Comparison of ENCODE assay signal across 10 cellular contexts in genomic region chr7:99637414-99637813, GRCh38. TPM values are rescaled to one million over a fixed set of nuclear protein-coding genes. Genes with fewer than 3 reads are reported as not detected.
DNase-seq lines count a peak whose midpoint lies in the region; ATAC-seq, FAIRE-seq and TF ChIP-seq lines count a peak whose summit lies in the region.
"Not testable (repeated sequence)": the region's sequence is repeated elsewhere in the genome, so short reads cannot be mapped to it uniquely, and the experiment has no call there.
"Had no signal": no experiment of that assay in that cellular context is flagged by ENCODE, and none has a peak within 500 bp of the region (broad histone marks: within the 10 kb centered on the region; RNA-seq: fewer than 3 reads in every experiment).

No MANE protein-coding gene starts in this region.

- not testable (repeated sequence) for H3K36me3 ChIP-seq in K562 (ENCODE audit: control insufficient read depth, insufficient read depth, low read length); HepG2 (replicated peaks in 1 of 2; ENCODE audit: control insufficient read depth in 1 of 2, insufficient read depth in 2 of 2, low read length in 2 of 2)

- H3K4me1 ChIP-seq in K562 (replicated peaks in 1 of 2; ENCODE audit: control insufficient read depth in 2 of 2, insufficient read depth in 2 of 2, low read length in 2 of 2); HepG2 (ENCODE audit: insufficient read depth, low read length): not testable (repeated sequence)

- H3K9ac ChIP-seq in K562 (ENCODE audit: insufficient read depth in 1 of 2, low read depth in 2 of 2, low read length in 2 of 2); HepG2 (ENCODE audit: insufficient read depth, low read depth, low read length): not testable (repeated sequence)

- not testable (repeated sequence) for H2AFZ ChIP-seq in K562 (ENCODE audit: low read depth, low read length); HepG2 (ENCODE audit: low read length)

- H3K9me3 ChIP-seq in K562 (replicated peaks; ENCODE audit: control insufficient read depth, insufficient read depth, low read depth, low read length); HepG2 (ENCODE audit: low read length): not testable (repeated sequence)

- not testable (repeated sequence) for H3K27me3 ChIP-seq in HL-60 (ENCODE audit: insufficient read depth, poor library complexity, severe bottlenecking); K562 (ENCODE audit: control insufficient read depth in 2 of 2, insufficient read depth in 2 of 2, low read length in 2 of 2); HepG2 (ENCODE audit: control insufficient read depth in 1 of 2, insufficient read depth in 2 of 2, low read length in 2 of 2)

- not testable (repeated sequence) for H3K4me2 ChIP-seq in K562 (ENCODE audit: insufficient read depth, low read length); HepG2 (ENCODE audit: low read depth, low read length)

- H3K79me2 ChIP-seq in K562 (ENCODE audit: control insufficient read depth, insufficient read depth, low read length); HepG2 (ENCODE audit: insufficient read depth, low read length): not testable (repeated sequence)

- 61% methylated on average over 2 of the region's 2 CpGs for WGBS in K562 (ENCODE audit: insufficient coverage, low coverage, missing lambda C conversion rate)
- 98% methylated on average over 2 of the region's 2 CpGs for WGBS in HepG2 (ENCODE audit: low lambda C conversion rate)

- in situ Hi-C loops in K562 (cut with MboI) = not testable (repeated sequence)
- in situ Hi-C loops in HepG2 (cut with HindIII; ENCODE audit: extremely low pct_ligation_motif_present, low pct_unique_long_range_greater_than_20kb) = loop anchor here (10.0 kb wide), 1 partner anchor 267 kb away; no protein-coding TSS in a partner anchor

- not testable (repeated sequence) for FAIRE-seq in K562 (lab: Jason Lieb, UNC); HepG2 (lab: Jason Lieb, UNC)

- H3K27ac Mint-ChIP-seq in T-cell = peak overlapping the region; percentile 8 to 15
- peak overlapping the region; percentile 97 for H3K27ac Mint-ChIP-seq in activated T-cell treated with anti-CD3 and anti-CD28 coated beads, Interleukin-2, amount 50 U/mL, for 24 hours
- peak overlapping the region; percentile 78 for H3K27ac Mint-ChIP-seq in activated naive CD4-positive, alpha-beta T cell treated with anti-CD3 and anti-CD28 coated beads, Interleukin-2, amount 50 U/mL, for 24 hours
- H3K27ac Mint-ChIP-seq in stimulated activated naive CD8-positive, alpha-beta T cell treated with anti-CD3 and anti-CD28 coated beads, Interleukin-15, amount 100 ng/mL, for 72 hours = peak overlapping the region; percentile 89 to 93

- BruUV-seq in K562 (replicated peaks; lab: Mats Ljungman, UMichigan); HepG2 (replicated peaks; lab: Mats Ljungman, UMichigan): not testable (repeated sequence)

- not testable (repeated sequence) for H3K9me1 ChIP-seq in K562 (ENCODE audit: control insufficient read depth, insufficient read depth, low read length)

- not testable (repeated sequence) for H3K4me1 Mint-ChIP-seq in T-cell
- peaks cover 85% of the 10 kb centered on the region for H3K4me1 Mint-ChIP-seq in activated T-cell treated with anti-CD3 and anti-CD28 coated beads, Interleukin-2, amount 50 U/mL, for 24 hours (ENCODE audit: low read depth)
- peaks cover 50% of the 10 kb centered on the region for H3K4me1 Mint-ChIP-seq in activated naive CD4-positive, alpha-beta T cell treated with anti-CD3 and anti-CD28 coated beads, Interleukin-2, amount 50 U/mL, for 24 hours
- peaks cover 89% of the 10 kb centered on the region for H3K4me1 Mint-ChIP-seq in stimulated activated naive CD8-positive, alpha-beta T cell treated with anti-CD3 and anti-CD28 coated beads, Interleukin-15, amount 100 ng/mL, for 72 hours

- H3K27ac ChIP-seq in HL-60 (replicated peaks) = peak overlapping the region; percentile 61
- not testable (repeated sequence) for H3K27ac ChIP-seq in K562 (ENCODE audit: extremely low read depth, low read depth, low read length); HepG2 (ENCODE audit: extremely low read length, insufficient read depth, low read length)

- POLR2A ChIA-PET in T-cell (lab: Charles Lee); K562 (lab: Yijun Ruan, JAX); HepG2 (lab: Yijun Ruan, JAX): not testable (repeated sequence)

- H3K4me3 ChIP-seq in HL-60 (replicated peaks; ENCODE audit: insufficient read depth, low read length); K562; HepG2 (replicated peaks in 1 of 3; ENCODE audit: insufficient read depth in 1 of 3, low read depth in 2 of 3, low read length in 3 of 3): not testable (repeated sequence)

- H3K36me3 Mint-ChIP-seq in T-cell = peaks cover 27% of the 10 kb centered on the region
- peaks cover 84% of the 10 kb centered on the region for H3K36me3 Mint-ChIP-seq in activated T-cell treated with anti-CD3 and anti-CD28 coated beads, Interleukin-2, amount 50 U/mL, for 24 hours (ENCODE audit: low read depth)
- peaks cover 15% of the 10 kb centered on the region for H3K36me3 Mint-ChIP-seq in activated naive CD4-positive, alpha-beta T cell treated with anti-CD3 and anti-CD28 coated beads, Interleukin-2, amount 50 U/mL, for 24 hours

- TF ChIP-seq RAD21 in K562 (CRISPR knock-in tag; conservative IDR thresholded peaks at IDR 0.05 in 1 of 2, IDR thresholded peaks at IDR 0.05 in 1 of 2); HepG2 (CRISPR knock-in tag; IDR thresholded peaks at IDR 0.05): not testable (repeated sequence)

- H3K9me3 Mint-ChIP-seq in T-cell; activated T-cell treated with anti-CD3 and anti-CD28 coated beads, Interleukin-2, amount 50 U/mL, for 24 hours; activated naive CD4-positive, alpha-beta T cell treated with anti-CD3 and anti-CD28 coated beads, Interleukin-2, amount 50 U/mL, for 24 hours; stimulated activated naive CD8-positive, alpha-beta T cell treated with anti-CD3 and anti-CD28 coated beads, Interleukin-15, amount 100 ng/mL, for 72 hours: not testable (repeated sequence)

- not testable (repeated sequence) for TF ChIP-seq EP300 in K562 (IDR thresholded peaks at IDR 0.05; ENCODE audit: low read length); HepG2 (IDR thresholded peaks at IDR 0.05; ENCODE audit: low read depth in 2 of 2, low read length in 2 of 2); HepG2 (CRISPR knock-in tag; IDR thresholded peaks at IDR 0.05; ENCODE audit: borderline replicate concordance)

- H3K27me3 Mint-ChIP-seq in T-cell; activated T-cell treated with anti-CD3 and anti-CD28 coated beads, Interleukin-2, amount 50 U/mL, for 24 hours; activated naive CD4-positive, alpha-beta T cell treated with anti-CD3 and anti-CD28 coated beads, Interleukin-2, amount 50 U/mL, for 24 hours; stimulated activated naive CD8-positive, alpha-beta T cell treated with anti-CD3 and anti-CD28 coated beads, Interleukin-15, amount 100 ng/mL, for 72 hours: not testable (repeated sequence)

- H3K4me3 Mint-ChIP-seq in T-cell = not testable (repeated sequence)
- H3K4me3 Mint-ChIP-seq in activated T-cell treated with anti-CD3 and anti-CD28 coated beads, Interleukin-2, amount 50 U/mL, for 24 hours = peak overlapping the region; percentile 48
- peak overlapping the region; percentile 34 for H3K4me3 Mint-ChIP-seq in activated naive CD4-positive, alpha-beta T cell treated with anti-CD3 and anti-CD28 coated beads, Interleukin-2, amount 50 U/mL, for 24 hours
- H3K4me3 Mint-ChIP-seq in stimulated activated naive CD8-positive, alpha-beta T cell treated with anti-CD3 and anti-CD28 coated beads, Interleukin-15, amount 100 ng/mL, for 72 hours = peak overlapping the region; percentile 56 to 70

- H4K20me1 ChIP-seq in K562 (replicated peaks; ENCODE audit: control insufficient read depth, insufficient read depth, low read length); HepG2 (ENCODE audit: insufficient read depth, low read length): not testable (repeated sequence)

- intact Hi-C loops in K562 (cut with micrococcal nuclease) = not testable (repeated sequence)
- intact Hi-C loops in HepG2 (cut with micrococcal nuclease; ENCODE audit: unreplicated experiment) = loop anchor here (10.0 kb wide), 1 partner anchor 277 kb away; the partner anchor contains the start of gene TRIM4

- CTCF ChIA-PET in T-cell (lab: Charles Lee) = interaction anchor here in 1 of 2 donors (0.7 kb wide), 1 partner anchor 190 kb away, joined by 3 read pairs; no protein-coding TSS in a partner anchor
- CTCF ChIA-PET in K562 (lab: Yijun Ruan, JAX; ENCODE audit: low intra/inter-chr PET ratio); HepG2 (lab: Yijun Ruan, JAX; ENCODE audit: low intra/inter-chr PET ratio, low total read pairs): not testable (repeated sequence)

- TF ChIP-seq POLR2A in K562 (conservative IDR thresholded peaks at IDR 0.05); HepG2 (IDR thresholded peaks at IDR 0.05; ENCODE audit: insufficient read depth in 1 of 2, low read depth in 2 of 2, low read length in 2 of 2): not testable (repeated sequence)

- ATAC-seq in T-cell (replicated peaks in 1 of 4); K562; HepG2: not testable (repeated sequence)
- ATAC-seq in stimulated activated naive CD8-positive, alpha-beta T cell treated with anti-CD3 and anti-CD28 coated beads, Interleukin-15, amount 100 ng/mL, for 72 hours = peak; percentile 96

- DNase-seq in HL-60 (ENCODE audit: low read depth in 1 of 2, low spot score in 1 of 2); T-cell; activated T-cell treated with anti-CD3 and anti-CD28 coated beads, Interleukin-2, amount 50 U/mL, for 24 hours; K562 (ENCODE audit: extremely low read depth in 1 of 4, low spot score in 3 of 4); HepG2 (ENCODE audit: low spot score); stimulated activated naive CD8-positive, alpha-beta T cell treated with anti-CD3 and anti-CD28 coated beads, Interleukin-15, amount 100 ng/mL, for 72 hours: not testable (repeated sequence)

- TF ChIP-seq CTCF in HL-60 (IDR thresholded peaks at IDR 0.05; ENCODE audit: insufficient read depth, low read length); K562 (IDR thresholded peaks at IDR 0.05 in 2 of 3, conservative IDR thresholded peaks at IDR 0.05 in 1 of 3; ENCODE audit: insufficient read depth in 2 of 3, low read depth in 1 of 3, low read length in 3 of 3); HepG2 (CRISPR knock-in tag; IDR thresholded peaks at IDR 0.05): not testable (repeated sequence)

RNA-seq across cellular contexts. Expression of gene ZSCAN25, which starts 20.7 kb away (rescaled TPM):
- total RNA-seq in T-cell = 10 to 100 TPM; 43.1 to 50.3 (median 49.8) TPM
- total RNA-seq in K562 (2011; cell fraction: chromatin; rRNA removed; ENCODE audit: low replicate concordance) = 45.6 and 57.6 TPM in 2 replicates
- 32.4 and 33.2 TPM in 2 replicates for total RNA-seq in K562 (2011; cell fraction: nucleolus; rRNA removed)
- total RNA-seq in K562 (2011; cell fraction: nucleoplasm; rRNA removed) = 42.8 and 45.6 TPM in 2 replicates
- total RNA-seq in K562 (2014; rRNA removed) = 13.7 and 16.9 TPM in 2 replicates
- 11.0 and 12.8 TPM in 2 replicates for total RNA-seq in K562 (2014; rRNA removed; fragmentation: Illumina TruSeq; extraction: Trizol)
- 14.4 and 15.9 TPM in 2 replicates for total RNA-seq in K562 (2015; rRNA removed; fragmentation: Illumina TruSeq; extraction: Trizol)
- total RNA-seq in K562 (2021) = 15.7 and 18.4 TPM in 2 replicates
- 10.5 and 14.2 TPM in 2 replicates for polyA plus RNA-seq in K562 (2011; rRNA removed)
- polyA plus RNA-seq in K562 (2011; cell fraction: cytosol; rRNA removed) = 8.9 and 10.6 TPM in 2 replicates
- 16.5 and 25.1 TPM in 2 replicates for polyA plus RNA-seq in K562 (2011; cell fraction: nucleus; rRNA removed)
- polyA plus RNA-seq in K562 (2012) = 10.0 and 11.0 TPM in 2 replicates
- 11.7 and 12.0 TPM in 2 replicates for polyA plus RNA-seq in K562 (2014; fragmentation: Illumina TruSeq; extraction: Trizol)
- 1 to 10 TPM in 1 of 2 experiments, under 1 TPM in 1; 0.94 to 1.1 TPM for polyA plus RNA-seq in K562 (2014; fragmentation: Nextera tagmentation; extraction: Ambion mirVana)
- 12.2 and 18.5 TPM in 2 replicates for polyA plus RNA-seq in K562 (2014; rRNA removed)
- polyA minus RNA-seq in K562 (2011; rRNA and poly(A)+ RNA removed) = 19.5 and 22.0 TPM in 2 replicates
- polyA minus RNA-seq in K562 (2011; cell fraction: cytosol; rRNA and poly(A)+ RNA removed) = 6.7 and 10.3 TPM in 2 replicates
- polyA minus RNA-seq in K562 (2011; cell fraction: nucleus; rRNA and poly(A)+ RNA removed) = 14.4 and 16.6 TPM in 2 replicates
- 16.3 and 16.8 TPM in 2 replicates for total RNA-seq in HepG2 (2016; rRNA removed; fragmentation: Illumina TruSeq; extraction: Trizol)
- total RNA-seq in HepG2 (2016; cell fraction: cytosol; rRNA removed; fragmentation: Illumina TruSeq; extraction: Trizol; ENCODE audit: low read depth) = 5.3 and 8.9 TPM in 2 replicates
- total RNA-seq in HepG2 (2016; cell fraction: insoluble cytoplasmic fraction; rRNA removed; fragmentation: Illumina TruSeq; extraction: Trizol) = 16.4 and 17.2 TPM in 2 replicates
- total RNA-seq in HepG2 (2016; cell fraction: membrane; rRNA removed; fragmentation: Illumina TruSeq; extraction: Trizol) = 6.3 and 7.2 TPM in 2 replicates
- 17.7 and 18.0 TPM in 2 replicates for total RNA-seq in HepG2 (2016; cell fraction: nucleus; rRNA removed; fragmentation: Illumina TruSeq; extraction: Trizol)
- 12.1 and 12.3 TPM in 2 replicates for polyA plus RNA-seq in HepG2 (2011; rRNA removed)
- 8.5 and 9.3 TPM in 2 replicates for polyA plus RNA-seq in HepG2 (2011; cell fraction: cytosol; rRNA removed)
- 19.5 and 21.4 TPM in 2 replicates for polyA plus RNA-seq in HepG2 (2011; cell fraction: nucleus; rRNA removed)
- polyA plus RNA-seq in HepG2 (2012) = 6.9 and 7.4 TPM in 2 replicates
- 0.67 and 0.86 TPM in 2 replicates for polyA plus RNA-seq in HepG2 (2016; cell fraction: cytosol; fragmentation: Illumina TruSeq; extraction: Trizol; ENCODE audit: low read depth)
- 10.6 and 12.8 TPM in 2 replicates for polyA plus RNA-seq in HepG2 (2016; cell fraction: insoluble cytoplasmic fraction; fragmentation: Illumina TruSeq; extraction: Trizol; ENCODE audit: low read depth)
- 1.9 and 2.2 TPM in 2 replicates for polyA plus RNA-seq in HepG2 (2016; cell fraction: membrane; fragmentation: Illumina TruSeq; extraction: Trizol; ENCODE audit: low read depth)
- 22.2 and 24.0 TPM in 2 replicates for polyA plus RNA-seq in HepG2 (2016; cell fraction: nucleus; fragmentation: Illumina TruSeq; extraction: Trizol; ENCODE audit: insufficient read depth, low read depth)
- polyA minus RNA-seq in HepG2 (2011; rRNA and poly(A)+ RNA removed; ENCODE audit: low replicate concordance) = 23.9 and 24.6 TPM in 2 replicates
- 7.1 and 8.5 TPM in 2 replicates for polyA minus RNA-seq in HepG2 (2011; cell fraction: cytosol; rRNA and poly(A)+ RNA removed)
- 29.0 and 31.5 TPM in 2 replicates for polyA minus RNA-seq in HepG2 (2011; cell fraction: nucleus; rRNA and poly(A)+ RNA removed)

RNA-seq across cellular contexts. Expression of gene TMEM225B, which starts 39.3 kb away (rescaled TPM):
- total RNA-seq in T-cell = 1 to 10 TPM in 4 of 5 donors, under 1 TPM in 1; 0.85 to 2.6 (median 1.1) TPM
- 0.42 and 0.51 TPM in 2 replicates for total RNA-seq in K562 (2011; cell fraction: chromatin; rRNA removed; ENCODE audit: low replicate concordance)
- 4.0 and 4.3 TPM in 2 replicates for total RNA-seq in K562 (2011; cell fraction: nucleolus; rRNA removed)
- total RNA-seq in K562 (2011; cell fraction: nucleoplasm; rRNA removed) = 1.6 and 1.8 TPM in 2 replicates
- total RNA-seq in K562 (2014; rRNA removed) = 0.61 and 0.73 TPM in 2 replicates
- total RNA-seq in K562 (2014; rRNA removed; fragmentation: Illumina TruSeq; extraction: Trizol) = 0.18 and 0.70 TPM in 2 replicates
- total RNA-seq in K562 (2015; rRNA removed; fragmentation: Illumina TruSeq; extraction: Trizol) = 0.51 and 0.79 TPM in 2 replicates
- total RNA-seq in K562 (2021) = 0.60 and 1.3 TPM in 2 replicates
- polyA plus RNA-seq in K562 (2011; rRNA removed) = 0.56 and 0.93 TPM in 2 replicates
- polyA plus RNA-seq in K562 (2011; cell fraction: cytosol; rRNA removed) = 0.30 and 1.1 TPM in 2 replicates
- 2.6 and 4.8 TPM in 2 replicates for polyA plus RNA-seq in K562 (2011; cell fraction: nucleus; rRNA removed)
- 0.64 and 0.65 TPM in 2 replicates for polyA plus RNA-seq in K562 (2012)
- polyA plus RNA-seq in K562 (2014; fragmentation: Illumina TruSeq; extraction: Trizol) = 0.32 and 0.68 TPM in 2 replicates
- under 1 TPM; 0.08 to 0.25 TPM for polyA plus RNA-seq in K562 (2014; fragmentation: Nextera tagmentation; extraction: Ambion mirVana)
- 0.62 and 0.94 TPM in 2 replicates for polyA plus RNA-seq in K562 (2014; rRNA removed)
- 0.36 and 0.74 TPM in 2 replicates for polyA minus RNA-seq in K562 (2011; rRNA and poly(A)+ RNA removed)
- not detected in 2 replicates for polyA minus RNA-seq in K562 (2011; cell fraction: cytosol; rRNA and poly(A)+ RNA removed)
- 2.2 TPM in 2 replicates for polyA minus RNA-seq in K562 (2011; cell fraction: nucleus; rRNA and poly(A)+ RNA removed)
- 0.60 and 0.95 TPM in 2 replicates for total RNA-seq in HepG2 (2016; rRNA removed; fragmentation: Illumina TruSeq; extraction: Trizol)
- 2.2 and 2.6 TPM in 2 replicates for total RNA-seq in HepG2 (2016; cell fraction: cytosol; rRNA removed; fragmentation: Illumina TruSeq; extraction: Trizol; ENCODE audit: low read depth)
- total RNA-seq in HepG2 (2016; cell fraction: insoluble cytoplasmic fraction; rRNA removed; fragmentation: Illumina TruSeq; extraction: Trizol) = 0.42 and 0.65 TPM in 2 replicates
- 1.3 and 1.4 TPM in 2 replicates for total RNA-seq in HepG2 (2016; cell fraction: membrane; rRNA removed; fragmentation: Illumina TruSeq; extraction: Trizol)
- 1.3 and 1.4 TPM in 2 replicates for total RNA-seq in HepG2 (2016; cell fraction: nucleus; rRNA removed; fragmentation: Illumina TruSeq; extraction: Trizol)
- 0.78 and 1.6 TPM in 2 replicates for polyA plus RNA-seq in HepG2 (2011; rRNA removed)
- polyA plus RNA-seq in HepG2 (2011; cell fraction: cytosol; rRNA removed) = 0.83 and 1.5 TPM in 2 replicates
- 3.0 and 3.2 TPM in 2 replicates for polyA plus RNA-seq in HepG2 (2011; cell fraction: nucleus; rRNA removed)
- polyA plus RNA-seq in HepG2 (2012) = 1.9 and 2.5 TPM in 2 replicates
- 1.4 and 2.2 TPM in 2 replicates for polyA plus RNA-seq in HepG2 (2016; cell fraction: cytosol; fragmentation: Illumina TruSeq; extraction: Trizol; ENCODE audit: low read depth)
- polyA plus RNA-seq in HepG2 (2016; cell fraction: insoluble cytoplasmic fraction; fragmentation: Illumina TruSeq; extraction: Trizol; ENCODE audit: low read depth) = 0.38 and 0.45 TPM in 2 replicates
- polyA plus RNA-seq in HepG2 (2016; cell fraction: membrane; fragmentation: Illumina TruSeq; extraction: Trizol; ENCODE audit: low read depth) = 1.4 and 1.9 TPM in 2 replicates
- polyA plus RNA-seq in HepG2 (2016; cell fraction: nucleus; fragmentation: Illumina TruSeq; extraction: Trizol; ENCODE audit: insufficient read depth, low read depth) = 1.1 and 2.7 TPM in 2 replicates
- polyA minus RNA-seq in HepG2 (2011; rRNA and poly(A)+ RNA removed; ENCODE audit: low replicate concordance) = 0.12 and 0.19 TPM in 2 replicates
- 1.1 TPM in 1 of 2 replicates, not detected in the other for polyA minus RNA-seq in HepG2 (2011; cell fraction: cytosol; rRNA and poly(A)+ RNA removed)
- 0.90 and 1.2 TPM in 2 replicates for polyA minus RNA-seq in HepG2 (2011; cell fraction: nucleus; rRNA and poly(A)+ RNA removed)
- total RNA-seq: GM23248, H9 had no signal

RNA-seq across cellular contexts. Expression of gene CYP3A5, which starts 42.4 kb away (rescaled TPM):
- total RNA-seq in T-cell (under 1 TPM in 3 of 5 donors, not detected in 2; 0.22 to 0.58 (median 0.46) TPM), K562 (2014; rRNA removed) (0.73 and 1.3 TPM in 2 replicates), K562 (2014; rRNA removed; fragmentation: Illumina TruSeq; extraction: Trizol) (1.3 and 1.7 TPM in 2 replicates), K562 (2015; rRNA removed; fragmentation: Illumina TruSeq; extraction: Trizol) (1.7 and 2.8 TPM in 2 replicates), K562 (2021) (0.96 and 1.5 TPM in 2 replicates), HepG2 (2016; rRNA removed; fragmentation: Illumina TruSeq; extraction: Trizol) (1.7 and 5.7 TPM in 2 replicates)
- total RNA-seq in K562 (2011; cell fraction: chromatin; rRNA removed; ENCODE audit: low replicate concordance) = 9.6 and 11.2 TPM in 2 replicates
- total RNA-seq in K562 (2011; cell fraction: nucleolus; rRNA removed) = 4.3 and 5.0 TPM in 2 replicates
- 4.5 and 5.9 TPM in 2 replicates for total RNA-seq in K562 (2011; cell fraction: nucleoplasm; rRNA removed)
- polyA plus RNA-seq in K562 (2011; rRNA removed) (0.98 and 1.5 TPM in 2 replicates), K562 (2014; fragmentation: Illumina TruSeq; extraction: Trizol) (1.1 and 1.2 TPM in 2 replicates), K562 (2014; fragmentation: Nextera tagmentation; extraction: Ambion mirVana) (1 to 10 TPM; 1.6 TPM), K562 (2014; rRNA removed) (1.5 and 1.6 TPM in 2 replicates), HepG2 (2011; rRNA removed) (9.3 and 9.6 TPM in 2 replicates)
- polyA plus RNA-seq in K562 (2011; cell fraction: cytosol; rRNA removed) = 0.27 and 1.0 TPM in 2 replicates
- 9.0 and 11.0 TPM in 2 replicates for polyA plus RNA-seq in K562 (2011; cell fraction: nucleus; rRNA removed)
- polyA plus RNA-seq in K562 (2012) = 2.6 and 5.5 TPM in 2 replicates
- 1.8 and 2.9 TPM in 2 replicates for polyA minus RNA-seq in K562 (2011; rRNA and poly(A)+ RNA removed)
- 0.48 TPM in 1 of 2 replicates, not detected in the other for polyA minus RNA-seq in K562 (2011; cell fraction: cytosol; rRNA and poly(A)+ RNA removed)
- polyA minus RNA-seq in K562 (2011; cell fraction: nucleus; rRNA and poly(A)+ RNA removed) = 5.1 and 7.3 TPM in 2 replicates
- total RNA-seq in HepG2 (2016; cell fraction: cytosol; rRNA removed; fragmentation: Illumina TruSeq; extraction: Trizol; ENCODE audit: low read depth) = 0.88 and 1.1 TPM in 2 replicates
- total RNA-seq in HepG2 (2016; cell fraction: insoluble cytoplasmic fraction; rRNA removed; fragmentation: Illumina TruSeq; extraction: Trizol) = 1.5 and 4.8 TPM in 2 replicates
- total RNA-seq in HepG2 (2016; cell fraction: membrane; rRNA removed; fragmentation: Illumina TruSeq; extraction: Trizol) = 1.1 and 1.4 TPM in 2 replicates
- total RNA-seq in HepG2 (2016; cell fraction: nucleus; rRNA removed; fragmentation: Illumina TruSeq; extraction: Trizol) = 11.9 and 12.6 TPM in 2 replicates
- polyA plus RNA-seq in HepG2 (2011; cell fraction: cytosol; rRNA removed) = 2.2 and 3.8 TPM in 2 replicates
- polyA plus RNA-seq in HepG2 (2011; cell fraction: nucleus; rRNA removed) = 33.5 and 37.7 TPM in 2 replicates
- 11.9 and 12.8 TPM in 2 replicates for polyA plus RNA-seq in HepG2 (2012)
- 0.24 and 0.85 TPM in 2 replicates for polyA plus RNA-seq in HepG2 (2016; cell fraction: cytosol; fragmentation: Illumina TruSeq; extraction: Trizol; ENCODE audit: low read depth)
- 1.4 and 1.9 TPM in 2 replicates for polyA plus RNA-seq in HepG2 (2016; cell fraction: insoluble cytoplasmic fraction; fragmentation: Illumina TruSeq; extraction: Trizol; ENCODE audit: low read depth)
- polyA plus RNA-seq in HepG2 (2016; cell fraction: membrane; fragmentation: Illumina TruSeq; extraction: Trizol; ENCODE audit: low read depth) = 0.49 and 0.56 TPM in 2 replicates
- 9.0 and 11.5 TPM in 2 replicates for polyA plus RNA-seq in HepG2 (2016; cell fraction: nucleus; fragmentation: Illumina TruSeq; extraction: Trizol; ENCODE audit: insufficient read depth, low read depth)
- 0.07 and 10.0 TPM in 2 replicates for polyA minus RNA-seq in HepG2 (2011; rRNA and poly(A)+ RNA removed; ENCODE audit: low replicate concordance)
- polyA minus RNA-seq in HepG2 (2011; cell fraction: cytosol; rRNA and poly(A)+ RNA removed) = 1.8 and 4.5 TPM in 2 replicates
- 72.4 and 84.9 TPM in 2 replicates for polyA minus RNA-seq in HepG2 (2011; cell fraction: nucleus; rRNA and poly(A)+ RNA removed)
- total RNA-seq: CD8-positive, alpha-beta T cell; GM23248; H9 had no signal

Comparison
In these comparisons a context has a peak if more than half of its experiments do, and no peak if none do; other contexts are left out.
1. H3K27ac Mint-ChIP-seq: peak in every context shown above with its lines; median percentile 97 in activated T-cell treated with anti-CD3 and anti-CD28 coated beads, Interleukin-2, amount 50 U/mL, for 24 hours; 91 in stimulated activated naive CD8-positive, alpha-beta T cell treated with anti-CD3 and anti-CD28 coated beads, Interleukin-15, amount 100 ng/mL, for 72 hours; 78 in activated naive CD4-positive, alpha-beta T cell treated with anti-CD3 and anti-CD28 coated beads, Interleukin-2, amount 50 U/mL, for 24 hours; 12 in T-cell.